8 cellular contexts compared by ENCODE assay signal in genomic region chr1:197145451-197146029, GRCh38. TPM values are rescaled to one million over a fixed set of nuclear protein-coding genes. Genes with fewer than 3 reads are reported as not detected.
DNase-seq lines count a peak whose midpoint lies in the region; ATAC-seq and TF ChIP-seq lines count a peak whose summit lies in the region.

No MANE protein-coding gene starts in this region.

- peaks cover 29% of the 10 kb centered on the region for H3K36me3 Mint-ChIP-seq in stimulated activated naive CD8-positive, alpha-beta T cell treated with anti-CD3 and anti-CD28 coated beads, Interleukin-15, Interleukin-2, amounts not matched to agents 100 ng/mL and 50 ng/mL, for 24 hours (ENCODE audit: low read depth)
- peaks cover 38% of the 10 kb centered on the region for H3K36me3 Mint-ChIP-seq in activated CD8-positive, alpha-beta T cell treated with anti-CD3 and anti-CD28 coated beads, Interleukin-2, amount 10 ng/mL, durations not matched to agents 7 days and 5 days (ENCODE audit: low read depth)

- no peak overlapping the region for H3K27ac ChIP-seq in urinary bladder (ENCODE audit: low read depth)

- no peaks in the 10 kb centered on the region for H3K4me1 ChIP-seq in urinary bladder (ENCODE audit: insufficient read depth)

- H3K27me3 ChIP-seq in kidney epithelial cell (ENCODE audit: control insufficient read depth, insufficient read depth, low read length) = no peaks in the 10 kb centered on the region

- no peak for ATAC-seq in stimulated activated naive CD8-positive, alpha-beta T cell treated with anti-CD3 and anti-CD28 coated beads, Interleukin-15, Interleukin-2, amounts not matched to agents 100 U/mL and 50 U/mL, for 24 hours
- ATAC-seq in activated CD8-positive, alpha-beta T cell treated with anti-CD3 and anti-CD28 coated beads, Interleukin-2, amount 10 ng/mL, durations not matched to agents 7 days and 5 days = no peak
- no peak for ATAC-seq in GM19328 (IDR thresholded peaks at IDR 0.05; ENCODE audit: unreplicated experiment)
- no peak for ATAC-seq in GM18867 (IDR thresholded peaks at IDR 0.05; ENCODE audit: unreplicated experiment)
- no peak for ATAC-seq in HG02938 (IDR thresholded peaks at IDR 0.05; ENCODE audit: unreplicated experiment)

- H3K36me3 ChIP-seq in kidney epithelial cell (ENCODE audit: control insufficient read depth, insufficient read depth, low read length) (no peaks in the 10 kb centered on the region), urinary bladder (ENCODE audit: insufficient read depth) (no peaks in the 10 kb centered on the region)

- no peaks in the 10 kb centered on the region for H3K9me3 Mint-ChIP-seq in stimulated activated naive CD8-positive, alpha-beta T cell treated with anti-CD3 and anti-CD28 coated beads, Interleukin-15, Interleukin-2, amounts not matched to agents 100 ng/mL and 50 ng/mL, for 24 hours
- H3K9me3 Mint-ChIP-seq in activated CD8-positive, alpha-beta T cell treated with anti-CD3 and anti-CD28 coated beads, Interleukin-2, amount 10 ng/mL, durations not matched to agents 7 days and 5 days (ENCODE audit: insufficient read depth) = no peaks in the 10 kb centered on the region

- peak overlapping the region; percentile 83 for H3K27ac Mint-ChIP-seq in stimulated activated naive CD8-positive, alpha-beta T cell treated with anti-CD3 and anti-CD28 coated beads, Interleukin-15, Interleukin-2, amounts not matched to agents 100 ng/mL and 50 ng/mL, for 24 hours
- H3K27ac Mint-ChIP-seq in activated CD8-positive, alpha-beta T cell treated with anti-CD3 and anti-CD28 coated beads, Interleukin-2, amount 10 ng/mL, durations not matched to agents 7 days and 5 days = peak overlapping the region; percentile 98

- DNase-seq in stimulated activated naive CD8-positive, alpha-beta T cell treated with anti-CD3 and anti-CD28 coated beads, Interleukin-15, Interleukin-2, amounts not matched to agents 100 U/mL and 50 U/mL, for 24 hours = no peak
- peak; percentile 27 for DNase-seq in activated CD8-positive, alpha-beta T cell treated with anti-CD3 and anti-CD28 coated beads, Interleukin-2, amount 10 ng/mL, durations not matched to agents 7 days and 5 days
- DNase-seq in kidney epithelial cell (ENCODE audit: low read depth) = no peak

- peak overlapping the region; percentile 98 for H3K4me3 Mint-ChIP-seq in stimulated activated naive CD8-positive, alpha-beta T cell treated with anti-CD3 and anti-CD28 coated beads, Interleukin-15, Interleukin-2, amounts not matched to agents 100 ng/mL and 50 ng/mL, for 24 hours
- H3K4me3 Mint-ChIP-seq in activated CD8-positive, alpha-beta T cell treated with anti-CD3 and anti-CD28 coated beads, Interleukin-2, amount 10 ng/mL, durations not matched to agents 7 days and 5 days = peak overlapping the region; percentile 91

- H3K4me3 ChIP-seq in kidney epithelial cell (ENCODE audit: low read depth, low read length) (peak overlapping the region; percentile 78), urinary bladder (ENCODE audit: low read depth, low read length) (peak overlapping the region; percentile 75)

- H3K27me3 Mint-ChIP-seq in stimulated activated naive CD8-positive, alpha-beta T cell treated with anti-CD3 and anti-CD28 coated beads, Interleukin-15, Interleukin-2, amounts not matched to agents 100 ng/mL and 50 ng/mL, for 24 hours = no peaks in the 10 kb centered on the region
- H3K27me3 Mint-ChIP-seq in activated CD8-positive, alpha-beta T cell treated with anti-CD3 and anti-CD28 coated beads, Interleukin-2, amount 10 ng/mL, durations not matched to agents 7 days and 5 days (ENCODE audit: low read depth) = no peaks in the 10 kb centered on the region

- peaks cover 18% of the 10 kb centered on the region for H3K4me1 Mint-ChIP-seq in stimulated activated naive CD8-positive, alpha-beta T cell treated with anti-CD3 and anti-CD28 coated beads, Interleukin-15, Interleukin-2, amounts not matched to agents 100 ng/mL and 50 ng/mL, for 24 hours (ENCODE audit: low read depth)
- peaks cover 30% of the 10 kb centered on the region for H3K4me1 Mint-ChIP-seq in activated CD8-positive, alpha-beta T cell treated with anti-CD3 and anti-CD28 coated beads, Interleukin-2, amount 10 ng/mL, durations not matched to agents 7 days and 5 days (ENCODE audit: low read depth)

- CTCF ChIA-PET in activated CD8-positive, alpha-beta T cell treated with anti-CD3 and anti-CD28 coated beads, Interleukin-2, amount 10 ng/mL, durations not matched to agents 7 days and 5 days (lab: Charles Lee) = interaction anchor here (0.9 kb wide), 1 partner anchor 34 kb away, joined by 3 read pairs; no protein-coding TSS in a partner anchor

- POLR2A ChIA-PET in activated CD8-positive, alpha-beta T cell treated with anti-CD3 and anti-CD28 coated beads, Interleukin-2, amount 10 ng/mL, durations not matched to agents 7 days and 5 days (lab: Charles Lee) = interaction anchor here (0.6 to 1.0 kb wide), 4 partner anchors 9 to 50 kb away, joined by 3 to 7 read pairs (median 4); no protein-coding TSS in a partner anchor

- no peak for TF ChIP-seq CTCF in kidney epithelial cell (IDR thresholded peaks at IDR 0.05; ENCODE audit: insufficient read depth, low read length, poor library complexity, severe bottlenecking)

- 5% methylated on average over 11 of the region's 11 CpGs for WGBS in urinary bladder

RNA-seq across cellular contexts. Expression of gene ASPM, which starts 0.9 kb away (rescaled TPM):
- 10 to 100 TPM; 87.5 to 87.9 TPM for total RNA-seq in activated CD8-positive, alpha-beta T cell treated with anti-CD3 and anti-CD28 coated beads, Interleukin-2, amount 10 ng/mL, durations not matched to agents 7 days and 5 days
- total RNA-seq in kidney epithelial cell (3.7 and 4.5 TPM in 2 replicates), urinary bladder (48.5 TPM)
- 0.11 TPM for polyA plus RNA-seq in urinary bladder

RNA-seq across cellular contexts. Expression of gene ZBTB41, which starts 55.6 kb away (rescaled TPM):
- total RNA-seq in activated CD8-positive, alpha-beta T cell treated with anti-CD3 and anti-CD28 coated beads, Interleukin-2, amount 10 ng/mL, durations not matched to agents 7 days and 5 days = 1 to 10 TPM; 5.3 TPM
- 11.7 and 13.5 TPM in 2 replicates for total RNA-seq in kidney epithelial cell
- total RNA-seq in urinary bladder = 51.4 TPM
- polyA plus RNA-seq in urinary bladder = 4.4 TPM
